In genomic region chr15:67762610-67763368, GRCh38 we compare ENCODE assay signal across 7 cellular contexts.
A peak's percentile ranks its signal among the peaks of the same experiment; 100 is the strongest.
DNase-seq lines count a peak whose midpoint lies in the region; ATAC-seq and TF ChIP-seq lines count a peak whose summit lies in the region.

No MANE protein-coding gene starts in this region.

- no peaks in the 10 kb centered on the region for H3K27me3 Mint-ChIP-seq in activated naive CD4-positive, alpha-beta T cell treated with anti-CD3 and anti-CD28 coated beads, Interleukin-2, amount 50 U/mL, for 24 hours

- POLR2A ChIA-PET in RWPE1 (lab: Yijun Ruan, JAX; ENCODE audit: low non-redundant PET) = no interaction called here

- TF ChIP-seq CTCF in RWPE1 (conservative IDR thresholded peaks at IDR 0.05; ENCODE audit: low read depth) = no peak

- peak; percentile 16 for DNase-seq in stimulated activated CD8-positive, alpha-beta memory T cell treated with anti-CD3 and anti-CD28 coated beads, Interleukin-12 subunit alpha, Interleukin-12 subunit beta, amount 100 ng/mL, for 24 hours (ENCODE audit: extremely low read depth)
- DNase-seq in DMS79 treated with DMSO at 0.1 percent for 48 hours (lab: John Stamatoyannopoulos, UW) (no peak), RWPE1 (ENCODE audit: low spot score) (no peak)

- no peak overlapping the region for H3K27ac ChIP-seq in RWPE1

- H3K4me1 Mint-ChIP-seq in activated naive CD4-positive, alpha-beta T cell treated with anti-CD3 and anti-CD28 coated beads, Interleukin-2, amount 50 U/mL, for 24 hours = peaks cover 64% of the 10 kb centered on the region

- peak overlapping the region; percentile 26 for H3K27ac Mint-ChIP-seq in activated naive CD4-positive, alpha-beta T cell treated with anti-CD3 and anti-CD28 coated beads, Interleukin-2, amount 50 U/mL, for 24 hours

- CTCF ChIA-PET in RWPE1 (lab: Yijun Ruan, JAX) = no interaction called here

- H3K4me3 Mint-ChIP-seq in activated naive CD4-positive, alpha-beta T cell treated with anti-CD3 and anti-CD28 coated beads, Interleukin-2, amount 50 U/mL, for 24 hours = peak overlapping the region; percentile 23

- H3K36me3 Mint-ChIP-seq in activated naive CD4-positive, alpha-beta T cell treated with anti-CD3 and anti-CD28 coated beads, Interleukin-2, amount 50 U/mL, for 24 hours = no peaks in the 10 kb centered on the region

- ATAC-seq in GM19467 (IDR thresholded peaks at IDR 0.05; ENCODE audit: unreplicated experiment) = peak; percentile 62
- ATAC-seq in HG03460 (IDR thresholded peaks at IDR 0.05; ENCODE audit: unreplicated experiment) = peak; percentile 85
- no peak for ATAC-seq in GM19397 (IDR thresholded peaks at IDR 0.05; ENCODE audit: unreplicated experiment)

- H3K9me3 Mint-ChIP-seq in activated naive CD4-positive, alpha-beta T cell treated with anti-CD3 and anti-CD28 coated beads, Interleukin-2, amount 50 U/mL, for 24 hours = no peaks in the 10 kb centered on the region
